28 cellular contexts compared by ENCODE assay signal in the genomic region with DNA sequence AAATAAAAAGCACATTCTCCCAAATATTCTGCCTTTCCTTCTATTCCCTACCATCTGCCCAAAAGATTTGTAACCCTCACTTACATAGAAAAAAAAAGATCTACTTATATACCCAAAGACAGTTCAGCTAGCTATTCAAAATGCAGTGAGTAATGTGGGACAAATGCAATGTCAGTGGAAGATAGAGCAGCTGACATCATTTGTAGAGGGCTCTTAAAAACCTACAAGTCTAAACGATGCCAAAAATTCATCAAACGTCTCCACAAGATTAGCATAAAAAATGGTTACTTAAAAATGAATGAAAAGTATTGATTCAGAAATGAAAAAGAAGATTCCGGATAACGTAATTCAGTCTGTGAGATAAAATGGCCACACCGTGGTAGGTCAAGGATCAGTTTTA.
"Had no signal": no experiment of that assay in that cellular context is flagged by ENCODE, and none has a peak within 500 bp of the region (broad histone marks: within the 10 kb centered on the region; RNA-seq: fewer than 3 reads in every experiment).

No MANE protein-coding gene starts in this region.

- ATAC-seq: activated CD8-positive, alpha-beta T cell treated with anti-CD3 and anti-CD28 coated beads, Interleukin-2, amount 10 ng/mL, durations not matched to agents 7 days and 5 days; activated naive CD4-positive, alpha-beta T cell treated with anti-CD3 and anti-CD28 coated beads, Interleukin-2, amount 50 U/mL, for 72 hours; K562; PC-3; Right ventricle myocardium inferior had no signal

- H3K27me3 ChIP-seq: brain microvascular endothelial cell, Peyer's patch had no signal

- H3K9me3 ChIP-seq: adrenal gland, Peyer's patch had no signal

- H3K36me3 ChIP-seq: adrenal gland, brain microvascular endothelial cell, Peyer's patch had no signal

- H3K4me1 ChIP-seq: adrenal gland, Peyer's patch had no signal

- H3K27ac ChIP-seq: adrenal gland, brain microvascular endothelial cell, Peyer's patch, RWPE1 had no signal

- FAIRE-seq: K562, TTC549 had no signal

- H3K4me3 ChIP-seq: adrenal gland, K562, Peyer's patch had no signal

- DNase-seq: activated CD4-positive, alpha-beta T cell treated with anti-CD3 and anti-CD28 coated beads, Interleukin-2, amount 10 ng/mL, durations not matched to agents 24 days and 14 days; activated CD4-positive, alpha-beta T cell treated with anti-CD3 and anti-CD28 coated beads, Interleukin-2, amount 50 U/mL, for 48 hours; activated CD8-positive, alpha-beta T cell treated with anti-CD3 and anti-CD28 coated beads, Interleukin-2, amount 10 ng/mL, durations not matched to agents 7 days and 5 days; activated gamma-delta T cell; activated naive CD4-positive, alpha-beta T cell treated with Interleukin-2 at 50 U/mL for 16 hours; activated T-cell treated with anti-CD3 and anti-CD28 coated beads, Interleukin-2, amount 50 U/mL, for 24 hours; adrenal gland; brain microvascular endothelial cell; central memory CD4-positive, alpha-beta T cell; NCI-H1048; NCI-H1105 treated with DMSO at 0.1 percent for 48 hours; NCI-H1436; NCI-H1694; NCI-H1930; NCI-H2081 treated with DMSO at 0.1 percent for 48 hours; NCI-H2171; NCI-H510A; NCI-H526; NCI-H748 treated with DMSO at 0.1 percent for 48 hours; NK-92 treated with Interleukin-12 subunit alpha and Interleukin-12 subunit beta, amount 100 ng/mL, for 24 hours; PC-3; Peyer's patch; SIG-M5 had no signal
